In the genomic region with DNA sequence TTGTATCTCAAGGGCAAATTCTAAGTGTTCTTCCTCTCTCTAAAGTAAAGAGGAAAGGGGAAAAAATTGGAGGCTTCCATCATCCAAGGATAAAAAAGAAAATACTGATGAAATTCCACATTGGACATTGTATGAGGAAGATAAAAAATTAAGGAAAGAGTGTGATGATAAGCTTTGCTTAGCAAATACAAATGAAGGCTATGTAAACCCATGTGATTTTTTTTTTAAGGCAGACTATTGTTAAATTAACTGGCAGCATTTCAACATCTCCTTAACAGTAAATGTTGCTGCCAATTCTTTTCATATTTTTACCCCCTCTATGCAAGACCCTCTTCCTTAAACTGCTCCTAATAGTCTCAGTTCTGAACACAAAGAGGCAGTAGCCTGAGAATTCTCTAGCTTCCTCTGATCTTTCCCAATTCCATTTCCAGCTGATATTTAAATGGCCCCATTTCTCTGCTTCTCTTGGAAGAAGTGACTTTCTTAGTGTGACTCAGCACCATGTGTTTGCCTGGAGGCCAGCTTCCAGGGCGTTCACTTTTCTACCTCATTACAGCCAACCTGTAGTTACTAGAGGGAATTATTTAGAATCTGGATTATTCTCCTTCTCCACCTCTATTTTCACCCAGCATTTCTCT, we compare ENCODE assay signal across 11 cellular contexts.
A peak's percentile ranks its signal among the peaks of the same experiment; 100 is the strongest.
DNase-seq lines count a peak whose midpoint lies in the region; TF ChIP-seq lines count a peak whose summit lies in the region.
"Had no signal": no experiment of that assay in that cellular context is flagged by ENCODE, and none has a peak within 500 bp of the region (broad histone marks: within the 10 kb centered on the region; RNA-seq: fewer than 3 reads in every experiment).

No MANE protein-coding gene starts in this region.

- no peak for TF ChIP-seq POLR2A in adrenal gland (IDR thresholded peaks at IDR 0.05)

- intact Hi-C loops in adrenal gland (cut with DNase I): loop anchor here (5.0 to 10.0 kb wide), 3 partner anchors 75 to 155 kb away; partner anchors contain the start of gene TLE1 (in 1 of the 2)

- no peaks in the 10 kb centered on the region for H3K9me3 ChIP-seq in adrenal gland (replicated peaks in 1 of 3)
- no peaks in the 10 kb centered on the region for H3K9me3 ChIP-seq in right atrium auricular region
- no peaks in the 10 kb centered on the region for H3K9me3 ChIP-seq in HAP-1
- H3K9me3 ChIP-seq: psoas muscle had no signal

- no peaks in the 10 kb centered on the region for H3K27me3 ChIP-seq in adrenal gland
- H3K27me3 ChIP-seq in right atrium auricular region: no peaks in the 10 kb centered on the region
- no peaks in the 10 kb centered on the region for H3K27me3 ChIP-seq in HAP-1 (ENCODE audit: low read depth)

- in situ Hi-C loops in HAP-1 (cut with MboI; ENCODE audit: low sequenced_read_pairs): no loop called here

- no peak overlapping the region for H3K27ac ChIP-seq in adrenal gland
- H3K27ac ChIP-seq in right atrium auricular region: peak overlapping the region in 1 of 2 donors; percentile 30
- H3K27ac ChIP-seq: psoas muscle had no signal

- 20 to 32% (median 29%) methylated on average over 1 of the region's 1 CpG for WGBS in adrenal gland, 4 donors

- DNase-seq in NCI-H2029 treated with DMSO at 0.1 percent for 48 hours (lab: John Stamatoyannopoulos, UW) (peak; percentile 46), NCI-H2029 (lab: John Stamatoyannopoulos, UW) (no peak), adrenal gland (peak in 6 of 7 donors; percentile 23 to 59 (median 40)), right atrium auricular region (ENCODE audit: low spot score) (peak; percentile 72), stromal cell of bone marrow (ENCODE audit: low read depth) (peak; percentile 58), pons (ENCODE audit: low spot score) (no peak), HAP-1 (ENCODE audit: low spot score in 2 of 2) (no peak)
- no peak for DNase-seq in stimulated activated CD4-positive, alpha-beta T cell treated with anti-CD3 and anti-CD28 coated beads, Interleukin-2, amount 100 ng/mL, for 24 hours
- DNase-seq: activated naive CD8-positive, alpha-beta T cell treated with anti-CD3 and anti-CD28 coated beads for 36 hours; NK-92 treated with Interleukin-12 subunit alpha and Interleukin-12 subunit beta, amount 100 ng/mL, for 24 hours had no signal

- H3K4me3 ChIP-seq in adrenal gland: no peak overlapping the region
- no peak overlapping the region for H3K4me3 ChIP-seq in right atrium auricular region
- no peak overlapping the region for H3K4me3 ChIP-seq in HAP-1
- H3K4me3 ChIP-seq: psoas muscle had no signal

- TF ChIP-seq CTCF in adrenal gland (IDR thresholded peaks at IDR 0.05): no peak
- TF ChIP-seq CTCF in right atrium auricular region (IDR thresholded peaks at IDR 0.05): no peak

- H3K4me1 ChIP-seq in adrenal gland (replicated peaks in 1 of 2) (peaks cover 6 to 11% of the 10 kb centered on the region in 2 donors), right atrium auricular region (no peaks in the 10 kb centered on the region), HAP-1 (no peaks in the 10 kb centered on the region)
- H3K4me1 ChIP-seq: psoas muscle had no signal

- H3K36me3 ChIP-seq in adrenal gland (replicated peaks in 1 of 2) (no peaks in the 10 kb centered on the region), right atrium auricular region (no peaks in the 10 kb centered on the region), HAP-1 (replicated peaks) (no peaks in the 10 kb centered on the region)

Comparison
In these comparisons a context has a peak if more than half of its experiments do, and no peak if none do; other contexts are left out.
1. DNase-seq: peak in NCI-H2029 treated with DMSO at 0.1 percent for 48 hours (single experiment), adrenal gland (6 of 7), right atrium auricular region (single experiment) and stromal cell of bone marrow (single experiment); none in NCI-H2029 (single experiment), stimulated activated CD4-positive, alpha-beta T cell treated with anti-CD3 and anti-CD28 coated beads, Interleukin-2, amount 100 ng/mL, for 24 hours (0 of 2), pons (single experiment) and HAP-1 (0 of 2).